1 cellular context compared by ENCODE assay signal in genomic region chr19:50431343-50432220, GRCh38.
TF ChIP-seq lines count a peak whose summit lies in the region.

No MANE protein-coding gene starts in this region.

TF ChIP-seq in HEK293, 187 proteins besides CTCF, POLR2A, EP300 and RAD21 (continued from another document):
- TF ChIP-seq PRDM10 (tag by site-specific recombination; IDR thresholded peaks at IDR 0.05) (peak; percentile 81), PATZ1 (tag by site-specific recombination; IDR thresholded peaks at IDR 0.05) (peak; percentile 74; the same call in 1 of the 2 replicates), ZNF24 (tag by site-specific recombination; IDR thresholded peaks at IDR 0.05) (no peak), ZNF302 (tag by site-specific recombination; IDR thresholded peaks at IDR 0.05; ENCODE audit: low read depth) (no peak), ZNF830 (tag by site-specific recombination; IDR thresholded peaks at IDR 0.05; ENCODE audit: low read depth) (no peak), ZNF777 (tag by site-specific recombination; IDR thresholded peaks at IDR 0.05; ENCODE audit: borderline replicate concordance) (peak; percentile 64; the same call in 1 of the 2 replicates), INSM2 (tag by site-specific recombination; IDR thresholded peaks at IDR 0.05) (no peak), ZBTB20 (tag by site-specific recombination; IDR thresholded peaks at IDR 0.05) (peak; percentile 24; the same call in 1 of the 2 replicates), ZBTB10 (tag by site-specific recombination; IDR thresholded peaks at IDR 0.05) (peak; percentile 68; the same call in 1 of the 2 replicates), ZNF335 (tag by site-specific recombination; conservative IDR thresholded peaks at IDR 0.05) (peak; percentile 76), SP7 (tag by site-specific recombination; IDR thresholded peaks at IDR 0.05) (0 out of 2 replicates have a peak, but pooled peaks have one; percentile 37), ZBTB11 (tag by site-specific recombination; conservative IDR thresholded peaks at IDR 0.05; ENCODE audit: low read depth) (0 out of 2 replicates have a peak, but pooled peaks have one; percentile 23), SETDB1 (IDR thresholded peaks at IDR 0.05; ENCODE audit: insufficient read length, low read length) (no peak), ZNF362 (tag by site-specific recombination; IDR thresholded peaks at IDR 0.05) (no peak), ZNF266 (tag by site-specific recombination; IDR thresholded peaks at IDR 0.05; ENCODE audit: low read depth) (no peak), ZBTB7A (tag by site-specific recombination; IDR thresholded peaks at IDR 0.05; ENCODE audit: low read depth) (no peak), REPIN1 (tag by site-specific recombination; IDR thresholded peaks at IDR 0.05; ENCODE audit: low read depth) (0 out of 2 replicates have a peak, but pooled peaks have one; percentile 11), ZNF394 (tag by site-specific recombination; IDR thresholded peaks at IDR 0.05; ENCODE audit: borderline replicate concordance) (0 out of 2 replicates have a peak, but pooled peaks have one; percentile 19), ZXDB (tag by site-specific recombination; IDR thresholded peaks at IDR 0.05) (peak; percentile 58; the same call in 1 of the 2 replicates), ZBTB26 (tag by site-specific recombination; optimal IDR thresholded peaks at IDR 0.05) (peak; percentile 42), ZSCAN16 (tag by site-specific recombination; IDR thresholded peaks at IDR 0.05) (no peak), HIC1 (tag by site-specific recombination; IDR thresholded peaks at IDR 0.05) (no peak), ZNF324 (tag by site-specific recombination; IDR thresholded peaks at IDR 0.05) (no peak), ZNF350 (tag by site-specific recombination; IDR thresholded peaks at IDR 0.05) (no peak), REST (tag by site-specific recombination; IDR thresholded peaks at IDR 0.05) (no peak), SCRT2 (tag by site-specific recombination; IDR thresholded peaks at IDR 0.05) (no peak), ZNF239 (tag by site-specific recombination; IDR thresholded peaks at IDR 0.05) (no peak), ZNF791 (tag by site-specific recombination; IDR thresholded peaks at IDR 0.05) (no peak)
